ENCODE assay signal across 9 cellular contexts in the genomic region with DNA sequence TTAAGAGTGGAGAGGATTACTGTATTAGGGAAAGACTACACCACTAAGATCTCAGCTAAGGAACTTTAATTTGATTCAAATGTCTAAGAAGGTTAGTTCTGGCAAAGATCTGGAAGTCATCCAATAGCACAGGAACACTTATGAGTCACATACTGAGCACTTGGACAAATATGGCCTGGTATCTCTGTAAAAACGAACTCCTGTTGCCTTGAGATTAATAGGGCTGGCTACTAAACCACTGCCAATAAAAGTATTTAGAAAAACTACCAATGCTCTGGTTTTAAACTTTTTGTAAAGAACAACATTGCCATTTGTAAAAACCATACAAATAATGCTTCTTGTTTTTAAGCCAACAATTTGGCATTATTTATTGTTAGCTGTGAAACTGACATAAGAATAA.
A peak's percentile ranks its signal among the peaks of the same experiment; 100 is the strongest.
DNase-seq lines count a peak whose midpoint lies in the region; ATAC-seq, FAIRE-seq and TF ChIP-seq lines count a peak whose summit lies in the region.
"Had no signal": no experiment of that assay in that cellular context is flagged by ENCODE, and none has a peak within 500 bp of the region (broad histone marks: within the 10 kb centered on the region; RNA-seq: fewer than 3 reads in every experiment).

No MANE protein-coding gene starts in this region.

- H3K36me3 ChIP-seq in K562 (ENCODE audit: control insufficient read depth, insufficient read depth, low read length): peaks cover 41% of the 10 kb centered on the region
- H3K36me3 ChIP-seq in transverse colon: peaks cover 0 to 14% (median 4%) of the 10 kb centered on the region in 4 donors

- TF ChIP-seq POLR2A in K562 (conservative IDR thresholded peaks at IDR 0.05) (no peak), transverse colon (IDR thresholded peaks at IDR 0.05) (no peak)

- H3K27ac Mint-ChIP-seq in nephron progenitor cell: no peak overlapping the region

- H3K4me3 ChIP-seq in K562 (no peak overlapping the region), transverse colon (no peak overlapping the region)

- peaks cover 17% of the 10 kb centered on the region for H3K36me3 Mint-ChIP-seq in nephron progenitor cell (ENCODE audit: low read depth)

- H3K4me3 Mint-ChIP-seq in nephron progenitor cell: no peak overlapping the region

- POLR2A ChIA-PET in K562 (lab: Yijun Ruan, JAX): interaction anchor here (0.6 kb wide), 1 partner anchor 563 kb away, joined by 3 read pairs; no protein-coding TSS in a partner anchor

- 0% methylated on average over 1 of the region's 1 CpG for WGBS in K562 (ENCODE audit: insufficient coverage, low coverage, missing lambda C conversion rate)
- 20 to 29% methylated on average over 1 of the region's 1 CpG for WGBS in transverse colon (ENCODE audit: low coverage in 1 of 2), 2 donors

- H3K4me1 Mint-ChIP-seq in nephron progenitor cell: no peaks in the 10 kb centered on the region

- no peak overlapping the region for H3K9ac ChIP-seq in K562 (ENCODE audit: insufficient read depth in 1 of 2, low read depth in 2 of 2, low read length in 2 of 2)

- peak; percentile 80 for ATAC-seq in K562

- TF ChIP-seq CTCF in K562 (IDR thresholded peaks at IDR 0.05 in 2 of 3, conservative IDR thresholded peaks at IDR 0.05 in 1 of 3; ENCODE audit: insufficient read depth in 2 of 3, low read depth in 1 of 3, low read length in 3 of 3) (no peak), transverse colon (IDR thresholded peaks at IDR 0.05) (no peak), nephron progenitor cell (IDR thresholded peaks at IDR 0.05) (no peak)

- in situ Hi-C loops in K562 (cut with MboI): no loop called here
- in situ Hi-C loops in transverse colon (cut with MboI; ENCODE audit: low pct_ligation_motif_present in 1 of 4, low pct_unique_long_range_greater_than_20kb in 1 of 4, low sequenced_read_pairs in 3 of 4): loop anchor here in 2 of 4 donors (10.0 to 25.0 kb wide), 3 partner anchors 122 to 222 kb away; partner anchors contain the start of gene SYNPO2 (in 1 of the 2)

- no peaks in the 10 kb centered on the region for H3K27me3 Mint-ChIP-seq in nephron progenitor cell (ENCODE audit: low read depth, poor library complexity)

- TF ChIP-seq RAD21 in K562 (CRISPR knock-in tag; conservative IDR thresholded peaks at IDR 0.05 in 1 of 2, IDR thresholded peaks at IDR 0.05 in 1 of 2): no peak

- no peaks in the 10 kb centered on the region for H3K9me3 ChIP-seq in K562 (replicated peaks; ENCODE audit: control insufficient read depth, insufficient read depth, low read depth, low read length)
- H3K9me3 ChIP-seq in transverse colon: no peaks in the 10 kb centered on the region

- TF ChIP-seq EP300 in K562 (IDR thresholded peaks at IDR 0.05; ENCODE audit: low read length) (no peak; the same call in 1 of the 2 replicates), transverse colon (IDR thresholded peaks at IDR 0.05; ENCODE audit: low read depth) (peak; percentile 35)

- H3K9me1 ChIP-seq in K562 (ENCODE audit: control insufficient read depth, insufficient read depth, low read length): no peaks in the 10 kb centered on the region

- peak overlapping the region; percentile 15; the same call in 1 of the 3 replicates for H3K27ac ChIP-seq in K562 (ENCODE audit: extremely low read depth, low read depth, low read length)
- H3K27ac ChIP-seq in transverse colon: peak overlapping the region; percentile 64 to 81 (median 76)
- H3K27ac ChIP-seq: HL-60 had no signal

- BruUV-seq in K562 (replicated peaks; lab: Mats Ljungman, UMichigan): no TSS peak

- FAIRE-seq in K562 (lab: Jason Lieb, UNC): peak; percentile 74

- no peaks in the 10 kb centered on the region for H3K79me2 ChIP-seq in K562 (ENCODE audit: control insufficient read depth, insufficient read depth, low read length)

- H4K20me1 ChIP-seq in K562 (replicated peaks; ENCODE audit: control insufficient read depth, insufficient read depth, low read length): 0 out of 2 replicates have a peak, but pooled peaks cover 4% of the 10 kb centered on the region

- peaks cover 0 to 16% of the 10 kb centered on the region in 2 experiments; a peak in 3 of 5 replicates for H3K4me1 ChIP-seq in K562 (replicated peaks in 1 of 2; ENCODE audit: control insufficient read depth in 2 of 2, insufficient read depth in 2 of 2, low read length in 2 of 2)
- peaks cover 6 to 64% (median 10%) of the 10 kb centered on the region in 4 donors for H3K4me1 ChIP-seq in transverse colon

- DNase-seq in HUDEP-2 (lab: John Stamatoyannopoulos, UW; ENCODE audit: unreplicated experiment in 76 of 76) (peak in 51 of 76 experiments; percentile 1 to 91 (median 75)), K562 (ENCODE audit: extremely low read depth in 1 of 4, low spot score in 3 of 4) (peak; percentile 57 to 77 (median 63)), iris pigment epithelial cell (ENCODE audit: low read depth) (peak; percentile 98), transverse colon (no peak), medulla oblongata (ENCODE audit: extremely low spot score) (no peak), nephron progenitor cell (no peak)
- no peak for DNase-seq in activated T-cell treated with anti-CD3 and anti-CD28 coated beads, Interleukin-2, amount 50 U/mL, for 48 hours
- DNase-seq: activated gamma-delta T cell treated with Interleukin-2 at 50 U/mL for 16 hours had no signal

- CTCF ChIA-PET in K562 (lab: Yijun Ruan, JAX; ENCODE audit: low intra/inter-chr PET ratio): no interaction called here

- no peaks in the 10 kb centered on the region for H3K27me3 ChIP-seq in K562 (ENCODE audit: control insufficient read depth in 2 of 2, insufficient read depth in 2 of 2, low read length in 2 of 2)
- no peaks in the 10 kb centered on the region for H3K27me3 ChIP-seq in transverse colon

- H2AFZ ChIP-seq in K562 (ENCODE audit: low read depth, low read length): no peak overlapping the region

- no peak overlapping the region for H3K4me2 ChIP-seq in K562 (ENCODE audit: insufficient read depth, low read length)

- intact Hi-C loops in K562 (cut with micrococcal nuclease): no loop called here
- intact Hi-C loops in transverse colon (cut with DNase I; ENCODE audit: low total_unique reads): loop anchor here (10.0 kb wide), 1 partner anchor 119 kb away; the partner anchor contains the start of gene SYNPO2

- H3K9me3 Mint-ChIP-seq in nephron progenitor cell: no peaks in the 10 kb centered on the region

TF ChIP-seq in K562, 482 proteins besides CTCF, POLR2A, EP300 and RAD21 (continues in another document):
- peak; percentile 26; the same call in 1 of the 2 replicates for TF ChIP-seq SMARCC2 (IDR thresholded peaks at IDR 0.05; ENCODE audit: low read depth)
- no peak for TF ChIP-seq POLR2H (tag; IDR thresholded peaks at IDR 0.05; ENCODE audit: low read depth)
- TF ChIP-seq FOXJ2 (tag; IDR thresholded peaks at IDR 0.05): no peak
- peak; percentile 81 for TF ChIP-seq ARID1B (IDR thresholded peaks at IDR 0.05)
- peak; percentile 90 for TF ChIP-seq CBFA2T3 (IDR thresholded peaks at IDR 0.05)
- peak; percentile 60; the same call in 1 of the 2 replicates for TF ChIP-seq SMARCE1 (IDR thresholded peaks at IDR 0.05)
- no peak for TF ChIP-seq THRB (CRISPR knock-in tag; conservative IDR thresholded peaks at IDR 0.05)
- no peak for TF ChIP-seq CCAR2 (IDR thresholded peaks at IDR 0.05; ENCODE audit: low read depth, low read length)
- peak; percentile 80 for TF ChIP-seq CBFA2T2 (conservative IDR thresholded peaks at IDR 0.05)
- 0 out of 2 replicates have a peak, but pooled peaks have one; percentile 18 for TF ChIP-seq MTA2 (IDR thresholded peaks at IDR 0.05; ENCODE audit: low read depth)
- no peak for TF ChIP-seq ZNF592 (IDR thresholded peaks at IDR 0.05)
- TF ChIP-seq SMARCA5 (IDR thresholded peaks at IDR 0.05): no peak
- no peak for TF ChIP-seq ZNF354B (CRISPR knock-in tag; IDR thresholded peaks at IDR 0.05)
- peak; percentile 62; the same call in 1 of the 2 replicates for TF ChIP-seq JUND (IDR thresholded peaks at IDR 0.05; ENCODE audit: borderline replicate concordance, low read depth, low read length)
- 0 out of 3 replicates have a peak, but pooled peaks have one; percentile 9 for TF ChIP-seq JUND (tag; IDR thresholded peaks at IDR 0.05; ENCODE audit: borderline replicate concordance, low read depth, low read length)

Comparison
In these comparisons a context has a peak if more than half of its experiments do, and no peak if none do; other contexts are left out.
1. DNase-seq: peak in HUDEP-2 (51 of 76), K562 (4 of 4) and iris pigment epithelial cell (single experiment); none in transverse colon (single experiment), medulla oblongata (single experiment), activated T-cell treated with anti-CD3 and anti-CD28 coated beads, Interleukin-2, amount 50 U/mL, for 48 hours (0 of 2) and nephron progenitor cell (single experiment).